Comparison of ENCODE assay signal across 18 cellular contexts in genomic region chr4:147824316-147824715, GRCh38.
"Had no signal": no experiment of that assay in that cellular context is flagged by ENCODE, and none has a peak within 500 bp of the region (broad histone marks: within the 10 kb centered on the region; RNA-seq: fewer than 3 reads in every experiment).

No MANE protein-coding gene starts in this region.

- H3K9me3 Mint-ChIP-seq: activated T-cell treated with anti-CD3 and anti-CD28 coated beads, Interleukin-2, amount 50 U/mL, for 4 hours; effector memory CD8-positive, alpha-beta T cell; natural killer cell treated with Interleukin-12 subunit alpha and Interleukin-12 subunit beta and Interleukin-15 and Interleukin-18, amount 100 ng/mL, for 72 hours; stimulated activated naive B cell treated with anti-CD40 and anti-IgM and Interleukin-4, amounts not matched to agents 10 μg/mL and 1 μg/mL and 100 μg/mL, for 72 hours had no signal

- H3K27me3 ChIP-seq: neutrophil, pancreas, spleen, thyroid gland, uterus had no signal

- DNase-seq: activated CD4-positive, alpha-beta T cell treated with anti-CD3 and anti-CD28 coated beads, Interleukin-2, amount 50 U/mL, for 1 hour; activated CD4-positive, CD25-positive, alpha-beta regulatory T cell treated with anti-CD3 and anti-CD28 coated beads, Interleukin-2, amount 50 U/mL, for 72 hours; activated CD8-positive, alpha-beta memory T cell treated with anti-CD3 and anti-CD28 coated beads, Interleukin-2, amount 50 U/mL, for 4 hours; activated effector memory CD4-positive, alpha-beta T cell treated with Interleukin-2 at 50 U/mL for 16 hours; activated naive CD4-positive, alpha-beta T cell treated with anti-CD3 and anti-CD28 coated beads, Interleukin-2, amount 50 U/mL, for 16 hours; activated T-cell treated with anti-CD3 and anti-CD28 coated beads, Interleukin-2, amount 50 U/mL, for 4 hours; effector memory CD8-positive, alpha-beta T cell; foreskin melanocyte; head of caudate nucleus; lower lobe of right lung; pancreas; spleen; stimulated activated CD4-positive, alpha-beta T cell treated with anti-CD3 and anti-CD28 coated beads, Interleukin-4, amount 100 ng/mL, for 4 hours; stimulated activated naive B cell treated with anti-CD40 and anti-IgM and Interleukin-4, amounts not matched to agents 10 μg/mL and 1 μg/mL and 100 μg/mL, for 72 hours; thyroid gland; uterus had no signal

- ATAC-seq: activated T-cell treated with anti-CD3 and anti-CD28 coated beads, Interleukin-2, amount 50 U/mL, for 4 hours; natural killer cell treated with Interleukin-12 subunit alpha and Interleukin-12 subunit beta and Interleukin-15 and Interleukin-18, amount 100 ng/mL, for 72 hours; pancreas; stimulated activated naive B cell treated with anti-CD40 and anti-IgM and Interleukin-4, amounts not matched to agents 10 μg/mL and 1 μg/mL and 100 μg/mL, for 72 hours had no signal

- H3K9me3 ChIP-seq: lower lobe of right lung, neutrophil, pancreas, spleen, thyroid gland, uterus had no signal

- H3K27ac ChIP-seq: lower lobe of right lung, neutrophil, pancreas, spleen, thyroid gland, uterus had no signal

- H3K36me3 Mint-ChIP-seq: natural killer cell treated with Interleukin-12 subunit alpha and Interleukin-12 subunit beta and Interleukin-15 and Interleukin-18, amount 100 ng/mL, for 72 hours; stimulated activated naive B cell treated with anti-CD40 and anti-IgM and Interleukin-4, amounts not matched to agents 10 μg/mL and 1 μg/mL and 100 μg/mL, for 72 hours had no signal

- H3K27ac Mint-ChIP-seq: stimulated activated naive B cell treated with anti-CD40 and anti-IgM and Interleukin-4, amounts not matched to agents 10 μg/mL and 1 μg/mL and 100 μg/mL, for 72 hours had no signal

- H3K4me3 ChIP-seq: lower lobe of right lung, pancreas, spleen, thyroid gland, uterus had no signal

- H3K36me3 ChIP-seq: lower lobe of right lung, neutrophil, pancreas, thyroid gland, uterus had no signal

- H3K4me3 Mint-ChIP-seq: activated T-cell treated with anti-CD3 and anti-CD28 coated beads, Interleukin-2, amount 50 U/mL, for 4 hours; natural killer cell treated with Interleukin-12 subunit alpha and Interleukin-12 subunit beta and Interleukin-15 and Interleukin-18, amount 100 ng/mL, for 72 hours; stimulated activated naive B cell treated with anti-CD40 and anti-IgM and Interleukin-4, amounts not matched to agents 10 μg/mL and 1 μg/mL and 100 μg/mL, for 72 hours had no signal
